In the genomic region with DNA sequence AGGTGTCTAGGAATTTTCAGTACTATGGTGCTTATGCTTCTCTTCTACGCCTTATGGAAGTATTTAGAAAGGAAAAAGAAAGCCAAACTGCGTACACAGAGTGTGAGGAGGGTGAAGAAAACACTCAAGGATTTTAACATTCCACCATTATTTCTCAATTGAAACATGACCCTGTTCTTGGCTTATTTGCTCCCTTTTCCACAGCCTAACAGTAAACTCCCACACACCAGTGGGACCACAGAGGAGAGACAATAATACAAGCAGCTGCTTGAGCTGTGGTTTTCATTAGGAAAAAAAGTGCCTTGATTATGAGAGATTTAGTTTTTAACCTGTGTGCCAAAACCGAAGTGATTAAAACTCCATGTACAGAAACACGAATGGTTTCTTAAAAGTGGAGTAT, we compare ENCODE assay signal across 13 cellular contexts.
DNase-seq lines count a peak whose midpoint lies in the region; ATAC-seq and TF ChIP-seq lines count a peak whose summit lies in the region.
"Had no signal": no experiment of that assay in that cellular context is flagged by ENCODE, and none has a peak within 500 bp of the region (broad histone marks: within the 10 kb centered on the region; RNA-seq: fewer than 3 reads in every experiment).

No MANE protein-coding gene starts in this region.

- intact Hi-C loops in left ventricle myocardium inferior (cut with micrococcal nuclease): no loop called here
- intact Hi-C loops in gastrocnemius medialis (cut with DNase I; ENCODE audit: low total_unique reads): no loop called here

- H3K4me3 ChIP-seq in cardiac fibroblast (replicated peaks in 1 of 2; ENCODE audit: low read depth in 2 of 2, low read length in 2 of 2): no peak overlapping the region
- H3K4me3 ChIP-seq in left ventricle myocardium inferior: no peak overlapping the region
- H3K4me3 ChIP-seq in gastrocnemius medialis: peak overlapping the region in 1 of 4 donors; percentile 3
- H3K4me3 ChIP-seq: stomach had no signal

- H3K27ac ChIP-seq in left ventricle myocardium inferior (replicated peaks) (peak overlapping the region; percentile 60), gastrocnemius medialis (peak overlapping the region; percentile 26 to 37 (median 36)), substantia nigra (ENCODE audit: low read depth, low read length, poor library complexity, severe bottlenecking) (no peak overlapping the region)

- no peak for TF ChIP-seq POLR2A in gastrocnemius medialis (IDR thresholded peaks at IDR 0.05)

- H3K9me3 ChIP-seq in left ventricle myocardium inferior (replicated peaks) (no peaks in the 10 kb centered on the region), gastrocnemius medialis (no peaks in the 10 kb centered on the region)
- H3K9me3 ChIP-seq: stomach had no signal

- no peaks in the 10 kb centered on the region for H3K36me3 Mint-ChIP-seq in activated naive CD4-positive, alpha-beta T cell treated with anti-CD3 and anti-CD28 coated beads, Interleukin-2, amount 50 U/mL, for 72 hours
- H3K36me3 Mint-ChIP-seq: activated naive CD8-positive, alpha-beta T cell treated with anti-CD3 and anti-CD28 coated beads, Interleukin-2, amount 10 ng/mL, durations not matched to agents 7 days and 5 days had no signal

- H3K36me3 ChIP-seq in left ventricle myocardium inferior (no peaks in the 10 kb centered on the region), gastrocnemius medialis (no peaks in the 10 kb centered on the region)
- H3K36me3 ChIP-seq: stomach had no signal

- H3K27ac Mint-ChIP-seq in activated naive CD4-positive, alpha-beta T cell treated with anti-CD3 and anti-CD28 coated beads, Interleukin-2, amount 50 U/mL, for 72 hours: no peak overlapping the region
- H3K27ac Mint-ChIP-seq: activated naive CD8-positive, alpha-beta T cell treated with anti-CD3 and anti-CD28 coated beads, Interleukin-2, amount 10 ng/mL, durations not matched to agents 7 days and 5 days had no signal

- peaks cover 43% of the 10 kb centered on the region for H3K4me1 ChIP-seq in left ventricle myocardium inferior
- H3K4me1 ChIP-seq in gastrocnemius medialis: peaks cover 6 to 22% of the 10 kb centered on the region in 2 donors

- no peaks in the 10 kb centered on the region for H3K9me3 Mint-ChIP-seq in activated naive CD4-positive, alpha-beta T cell treated with anti-CD3 and anti-CD28 coated beads, Interleukin-2, amount 50 U/mL, for 72 hours
- H3K9me3 Mint-ChIP-seq: activated naive CD8-positive, alpha-beta T cell treated with anti-CD3 and anti-CD28 coated beads, Interleukin-2, amount 10 ng/mL, durations not matched to agents 7 days and 5 days had no signal

- TF ChIP-seq CTCF in cardiac fibroblast (IDR thresholded peaks at IDR 0.05; ENCODE audit: low read depth, low read length) (no peak), left ventricle myocardium inferior (IDR thresholded peaks at IDR 0.05; ENCODE audit: borderline replicate concordance) (no peak), gastrocnemius medialis (IDR thresholded peaks at IDR 0.05 in 4 of 5, conservative IDR thresholded peaks at IDR 0.05 in 1 of 5) (no peak)

- in situ Hi-C loops in gastrocnemius medialis (cut with MboI; ENCODE audit: low sequenced_read_pairs in 4 of 4): no loop called here

- peak; percentile 35 to 62 for ATAC-seq in gastrocnemius medialis
- ATAC-seq in activated naive CD4-positive, alpha-beta T cell treated with anti-CD3 and anti-CD28 coated beads, Interleukin-2, amount 50 U/mL, for 72 hours: no peak

- no peaks in the 10 kb centered on the region for H3K27me3 ChIP-seq in left ventricle myocardium inferior (ENCODE audit: low read depth)
- H3K27me3 ChIP-seq in gastrocnemius medialis: no peaks in the 10 kb centered on the region
- H3K27me3 ChIP-seq: stomach had no signal

- peak; percentile 60 for DNase-seq in GM03348 (ENCODE audit: low spot score)
- DNase-seq in cardiac fibroblast (ENCODE audit: low read depth in 2 of 2): peak; percentile 49 to 89
- no peak for DNase-seq in left ventricle myocardium inferior
- DNase-seq in gastrocnemius medialis: no peak
- no peak for DNase-seq in Kasumi-1 (lab: John Stamatoyannopoulos, UW)
- DNase-seq in substantia nigra (lab: John Stamatoyannopoulos, UW): no peak
- DNase-seq in activated naive CD4-positive, alpha-beta T cell treated with anti-CD3 and anti-CD28 coated beads, Interleukin-2, amount 50 U/mL, for 72 hours (ENCODE audit: low spot score in 2 of 2): no peak
- no peak for DNase-seq in activated gamma-delta T cell (lab: John Stamatoyannopoulos, UW)
- DNase-seq: activated naive CD8-positive, alpha-beta T cell treated with anti-CD3 and anti-CD28 coated beads, Interleukin-2, amount 10 ng/mL, durations not matched to agents 7 days and 5 days; activated T-cell treated with anti-CD3 and anti-CD28 coated beads, Interleukin-2, amount 50 U/mL, for 48 hours; cerebellar nuclear complex; Karpas-422; stomach had no signal

Comparison
In these comparisons a context has a peak if more than half of its experiments do, and no peak if none do; other contexts are left out.
1. DNase-seq: peak in GM03348 (single experiment) and cardiac fibroblast (2 of 2); none in left ventricle myocardium inferior (single experiment), gastrocnemius medialis (0 of 2), Kasumi-1 (0 of 2), substantia nigra (0 of 49), activated naive CD4-positive, alpha-beta T cell treated with anti-CD3 and anti-CD28 coated beads, Interleukin-2, amount 50 U/mL, for 72 hours (0 of 2) and activated gamma-delta T cell (single experiment).
2. ATAC-seq: peak in gastrocnemius medialis (2 of 2); none in activated naive CD4-positive, alpha-beta T cell treated with anti-CD3 and anti-CD28 coated beads, Interleukin-2, amount 50 U/mL, for 72 hours (0 of 2).